In genomic region chr5:92644271-92644886, GRCh38 we compare ENCODE assay signal across 18 cellular contexts.
A peak's percentile ranks its signal among the peaks of the same experiment; 100 is the strongest.
DNase-seq lines count a peak whose midpoint lies in the region; ATAC-seq, FAIRE-seq and TF ChIP-seq lines count a peak whose summit lies in the region.
"Had no signal": no experiment of that assay in that cellular context is flagged by ENCODE, and none has a peak within 500 bp of the region (broad histone marks: within the 10 kb centered on the region; RNA-seq: fewer than 3 reads in every experiment).

No MANE protein-coding gene starts in this region.

- DNase-seq in NCI-H146 treated with DMSO at 0.1 percent for 48 hours (lab: John Stamatoyannopoulos, UW; ENCODE audit: unreplicated experiment) (peak; percentile 18), fibroblast of the aortic adventitia (ENCODE audit: low read depth) (no peak), neural progenitor cell (ENCODE audit: low spot score) (peak; percentile 21), frontal cortex (ENCODE audit: low spot score in 2 of 2) (no peak)
- DNase-seq in activated CD4-positive, alpha-beta T cell treated with anti-CD3 and anti-CD28 coated beads for 1 hour: no peak
- DNase-seq: activated CD4-positive, alpha-beta T cell treated with anti-CD3 and anti-CD28 coated beads for 36 hours; activated CD8-positive, alpha-beta memory T cell treated with anti-CD3 and anti-CD28 coated beads, Interleukin-2, amount 50 U/mL, for 4 hours; DND-41; dorsolateral prefrontal cortex; SIG-M5; stimulated activated CD4-positive, alpha-beta T cell treated with anti-CD3 and anti-CD28 coated beads, Interleukin-4, amount 100 ng/mL, for 24 hours; T-helper 9 cell had no signal

- H3K36me3 Mint-ChIP-seq in neural progenitor cell: peaks cover 4% of the 10 kb centered on the region
- H3K36me3 Mint-ChIP-seq: CD14-positive monocyte had no signal

- peaks cover 35% of the 10 kb centered on the region for H3K4me1 ChIP-seq in neural progenitor cell

- H4K20me1 ChIP-seq in neural progenitor cell (ENCODE audit: low read depth): no peaks in the 10 kb centered on the region

- peak overlapping the region; percentile 91 for H2AFZ ChIP-seq in neural progenitor cell (replicated peaks)

- peaks cover 50% of the 10 kb centered on the region for H3K4me1 Mint-ChIP-seq in neural progenitor cell
- H3K4me1 Mint-ChIP-seq: activated CD4-positive, alpha-beta T cell treated with anti-CD3 and anti-CD28 coated beads for 36 hours; CD14-positive monocyte had no signal

- H3K4me3 ChIP-seq in fibroblast of the aortic adventitia (ENCODE audit: low read depth, low read length): no peak overlapping the region
- H3K4me3 ChIP-seq in neural progenitor cell: no peak overlapping the region
- H3K4me3 ChIP-seq: dorsolateral prefrontal cortex, HAP-1, thoracic aorta had no signal

- H3K4me2 ChIP-seq in neural progenitor cell: no peak overlapping the region

- no peaks in the 10 kb centered on the region for H3K79me2 ChIP-seq in neural progenitor cell (ENCODE audit: low read depth)

- H3F3A ChIP-seq in neural progenitor cell (ENCODE audit: low read depth): peaks cover 7% of the 10 kb centered on the region

- no peak overlapping the region for H3K9ac ChIP-seq in neural progenitor cell

- H3K27ac Mint-ChIP-seq in neural progenitor cell: peak overlapping the region; percentile 20
- H3K27ac Mint-ChIP-seq: activated CD4-positive, alpha-beta T cell treated with anti-CD3 and anti-CD28 coated beads for 36 hours; CD14-positive monocyte had no signal

- no peak for ATAC-seq in GM21786 (IDR thresholded peaks at IDR 0.05; ENCODE audit: unreplicated experiment)
- ATAC-seq: activated CD4-positive, alpha-beta T cell treated with anti-CD3 and anti-CD28 coated beads for 36 hours had no signal

- H3K9me3 ChIP-seq in neural progenitor cell (ENCODE audit: low read depth): no peaks in the 10 kb centered on the region
- H3K9me3 ChIP-seq: HAP-1, thoracic aorta had no signal

- H3K27me3 Mint-ChIP-seq in neural progenitor cell (ENCODE audit: insufficient read depth, low read depth): peaks cover 2% of the 10 kb centered on the region
- H3K27me3 Mint-ChIP-seq: activated CD4-positive, alpha-beta T cell treated with anti-CD3 and anti-CD28 coated beads for 36 hours had no signal

- peaks cover 6% of the 10 kb centered on the region for H3K36me3 ChIP-seq in neural progenitor cell
- H3K36me3 ChIP-seq: HAP-1, thoracic aorta had no signal

- no peak for FAIRE-seq in frontal cortex (lab: Jason Lieb, UNC)
- FAIRE-seq: astrocyte had no signal

- TF ChIP-seq CTCF in GM12873 (IDR thresholded peaks at IDR 0.05; ENCODE audit: insufficient read depth, low read depth, low read length, missing control alignments) (peak; percentile 3), fibroblast of the aortic adventitia (IDR thresholded peaks at IDR 0.05; ENCODE audit: insufficient read depth, low read length) (peak; percentile 24), neural progenitor cell (IDR thresholded peaks at IDR 0.05) (peak; percentile 40)

- peaks cover 16% of the 10 kb centered on the region for H3K9me3 Mint-ChIP-seq in neural progenitor cell

- no peaks in the 10 kb centered on the region for H3K27me3 ChIP-seq in neural progenitor cell
- H3K27me3 ChIP-seq: dorsolateral prefrontal cortex had no signal

- no peak overlapping the region for H3K27ac ChIP-seq in neural progenitor cell
- H3K27ac ChIP-seq: dorsolateral prefrontal cortex, thoracic aorta had no signal

- H3K4me3 Mint-ChIP-seq in neural progenitor cell: no peak overlapping the region
- H3K4me3 Mint-ChIP-seq: activated CD4-positive, alpha-beta T cell treated with anti-CD3 and anti-CD28 coated beads for 36 hours; CD14-positive monocyte had no signal

Comparison
In these comparisons a context has a peak if more than half of its experiments do, and no peak if none do; other contexts are left out.
1. DNase-seq: peak in NCI-H146 treated with DMSO at 0.1 percent for 48 hours (single experiment) and neural progenitor cell (single experiment); none in fibroblast of the aortic adventitia (single experiment), activated CD4-positive, alpha-beta T cell treated with anti-CD3 and anti-CD28 coated beads for 1 hour (single experiment) and frontal cortex (0 of 2).
2. Peak in every context shown above with its lines, with median percentiles within 50 percentile points of each other: CTCF ChIP-seq.